Comparison of ENCODE assay signal across 8 cellular contexts in the genomic region with DNA sequence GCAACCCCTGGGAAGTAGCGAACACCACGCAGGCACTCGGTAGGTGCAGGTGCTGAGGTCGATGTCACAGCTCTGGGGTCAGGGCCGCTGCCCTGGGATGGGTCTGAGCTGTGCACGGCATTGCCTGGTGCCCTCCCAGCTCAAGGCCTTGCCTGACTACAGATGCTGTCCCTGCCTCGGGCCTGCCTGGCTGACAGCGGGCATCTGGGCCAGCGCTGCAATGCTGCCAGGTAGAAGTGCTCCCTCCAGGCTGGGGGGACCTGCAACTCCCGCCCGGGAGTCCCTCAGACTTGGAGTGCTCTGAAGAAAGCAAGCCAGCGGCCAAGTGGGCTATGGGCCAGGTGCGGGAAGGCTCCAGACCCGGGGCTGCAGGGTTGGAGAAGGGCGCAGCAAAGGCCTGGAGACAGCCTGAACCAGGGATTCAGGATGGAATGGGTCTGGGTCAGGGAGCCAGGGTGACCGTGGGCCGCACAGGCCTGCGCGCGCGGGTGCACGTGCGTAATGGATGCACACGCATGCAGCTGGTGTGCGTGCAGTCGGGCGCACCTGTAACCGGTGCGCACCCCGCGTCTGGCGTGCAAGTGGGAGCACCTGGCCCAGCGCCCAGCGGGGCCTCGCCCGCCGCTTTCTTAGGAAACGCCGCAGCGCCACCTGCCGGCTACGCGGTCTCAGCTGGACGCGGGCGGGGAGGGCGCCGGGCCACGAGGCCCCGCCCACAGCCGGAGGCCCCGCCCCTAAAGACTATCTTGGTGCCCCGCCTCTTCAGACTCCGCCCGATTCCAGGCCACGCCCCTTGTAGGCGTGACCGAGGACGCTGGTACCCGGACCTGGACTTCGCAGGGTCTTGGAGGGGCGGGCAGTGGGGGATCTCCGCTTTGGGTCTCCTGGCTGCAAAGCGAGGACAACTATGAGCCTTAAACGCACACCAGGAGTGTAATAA. TPM values are rescaled to one million over a fixed set of nuclear protein-coding genes. Genes with fewer than 3 reads are reported as not detected.
DNase-seq lines count a peak whose midpoint lies in the region; ATAC-seq and TF ChIP-seq lines count a peak whose summit lies in the region.

No MANE protein-coding gene starts in this region.

- peak; percentile 89 for TF ChIP-seq CTCF in VCaP (conservative IDR thresholded peaks at IDR 0.05)
- peak; percentile 91 to 93 for TF ChIP-seq CTCF in brain (conservative IDR thresholded peaks at IDR 0.05)
- peak; percentile 41 to 95 (median 84) for TF ChIP-seq CTCF in spleen (IDR thresholded peaks at IDR 0.05 in 8 of 11, conservative IDR thresholded peaks at IDR 0.05 in 3 of 11)

- no peaks in the 10 kb centered on the region for H3K9me3 ChIP-seq in iPS-20b (ENCODE audit: insufficient read depth, low read depth, low read length)
- H3K9me3 ChIP-seq in spleen: peaks cover 0 to 4% (median 0%) of the 10 kb centered on the region in 8 donors

- H3K4me3 Mint-ChIP-seq in brain: peak overlapping the region in 4 of 5 experiments; percentile 47 to 78 (median 60)

- peak; percentile 76 for DNase-seq in DMS79 treated with DMSO at 0.1 percent for 48 hours (lab: John Stamatoyannopoulos, UW)
- peak; percentile 96 for DNase-seq in NCI-H2196 (lab: John Stamatoyannopoulos, UW; ENCODE audit: unreplicated experiment)
- peak; percentile 94 for DNase-seq in spleen

- H3K27me3 ChIP-seq in iPS-20b (ENCODE audit: insufficient read depth, low read length) (peaks cover 30% of the 10 kb centered on the region), spleen (replicated peaks in 1 of 7) (peaks cover 0 to 81% (median 30%) of the 10 kb centered on the region in 7 donors)

- no peak overlapping the region for H3K9ac ChIP-seq in iPS-20b (ENCODE audit: low read depth, low read length)

- peaks cover under 1 to 8% (median 5%) of the 10 kb centered on the region in 5 experiments for H3K9me3 Mint-ChIP-seq in brain

- H3K4me3 ChIP-seq in iPS-20b (ENCODE audit: low read length) (peak overlapping the region; percentile 41; the same call in 1 of the 2 replicates), spleen (peak overlapping the region in 4 of 8 donors; percentile 0 to 47 (median 7))

- 14 to 18% (median 17%) methylated on average over 35 to 65 of the region's 65 CpGs for WGBS in spleen, 5 donors

- peak overlapping the region; percentile 38; the same call in 1 of the 2 replicates for H3K27ac ChIP-seq in VCaP
- no peak overlapping the region for H3K27ac ChIP-seq in iPS-20b (ENCODE audit: low read length)
- no peak overlapping the region for H3K27ac ChIP-seq in spleen

- no peaks in the 10 kb centered on the region for H3K4me1 ChIP-seq in iPS-20b (ENCODE audit: insufficient read depth, low read length)
- peaks cover 4 to 21% (median 10%) of the 10 kb centered on the region in 6 donors for H3K4me1 ChIP-seq in spleen

- ATAC-seq in HG02852 (IDR thresholded peaks at IDR 0.05; ENCODE audit: unreplicated experiment): peak; percentile 49
- ATAC-seq in GM18868 (IDR thresholded peaks at IDR 0.05; ENCODE audit: unreplicated experiment): no peak

- H3K36me3 ChIP-seq in iPS-20b (ENCODE audit: insufficient read depth, low read depth, low read length) (no peaks in the 10 kb centered on the region), spleen (no peaks in the 10 kb centered on the region)

- intact Hi-C loops in spleen (cut with DNase I; ENCODE audit: low total_unique reads): no loop called here

- H3K36me3 Mint-ChIP-seq in brain: no peaks in the 10 kb centered on the region

- peak overlapping the region in 2 of 5 experiments; percentile 22 to 94 for H3K27ac Mint-ChIP-seq in brain

- H3K27me3 Mint-ChIP-seq in brain: peaks cover 23% of the 10 kb centered on the region

- peaks cover 25% of the 10 kb centered on the region for H3K4me1 Mint-ChIP-seq in brain

- no peak for TF ChIP-seq POLR2A in spleen (IDR thresholded peaks at IDR 0.05)

RNA-seq across cellular contexts. Expression of gene MICALL2, which starts 46.7 kb away (rescaled TPM):
- polyA plus RNA-seq in brain (ENCODE audit: insufficient read depth, low read depth, low replicate concordance): 5.1 TPM
- total RNA-seq in spleen: 100 to 1,000 TPM in 3 of 7 donors, 10 to 100 TPM in 4; 36.3 to 182 (median 75.8) TPM
- 100 to 1,000 TPM in 2 of 3 donors, 10 to 100 TPM in 1; 74.1 to 361 (median 307) TPM for polyA plus RNA-seq in spleen

Comparison
In these comparisons a context has a peak if more than half of its experiments do, and no peak if none do; other contexts are left out.
1. RNA of gene MICALL2, which starts 46.7 kb away (polyA plus RNA-seq): 74.1 to 361 TPM in spleen; 5.1 TPM in brain (single experiment); every median in the first group is over 10 times any median in the second.
2. Peak in every context shown above with its lines, with median percentiles within 50 percentile points of each other: DNase-seq and CTCF ChIP-seq.